In genomic region chr1:26721669-26722355, GRCh38 we compare ENCODE assay signal across 10 cellular contexts. TPM values are rescaled to one million over a fixed set of nuclear protein-coding genes. Genes with fewer than 3 reads are reported as not detected.
DNase-seq lines count a peak whose midpoint lies in the region; ATAC-seq and TF ChIP-seq lines count a peak whose summit lies in the region.
"Had no signal": no experiment of that assay in that cellular context is flagged by ENCODE, and none has a peak within 500 bp of the region (broad histone marks: within the 10 kb centered on the region; RNA-seq: fewer than 3 reads in every experiment).

No MANE protein-coding gene starts in this region.

- peak overlapping the region; percentile 60 to 67 for H3K4me3 Mint-ChIP-seq in activated T-cell treated with anti-CD3 and anti-CD28 coated beads, Interleukin-2, amount 50 U/mL, for 72 hours
- H3K4me3 Mint-ChIP-seq in stimulated activated naive CD8-positive, alpha-beta T cell treated with anti-CD3 and anti-CD28 coated beads, Interleukin-15, amount 100 ng/mL, for 72 hours: peak overlapping the region; percentile 48 to 72

- no peaks in the 10 kb centered on the region for H3K9me3 ChIP-seq in RWPE2 (ENCODE audit: severe bottlenecking)
- H3K9me3 ChIP-seq in upper lobe of right lung: no peaks in the 10 kb centered on the region
- H3K9me3 ChIP-seq in testis: no peaks in the 10 kb centered on the region
- H3K9me3 ChIP-seq: pancreas had no signal

- peak in 1 of 2 donors; percentile 38 for DNase-seq in activated T-cell treated with anti-CD3 and anti-CD28 coated beads, Interleukin-2, amount 50 U/mL, for 72 hours
- DNase-seq in activated T-cell treated with anti-CD3 and anti-CD28 coated beads, Interleukin-2, amount 50 U/mL, for 48 hours: no peak
- DNase-seq in RWPE2 (ENCODE audit: low spot score): no peak
- peak; percentile 28 for DNase-seq in central memory CD4-positive, alpha-beta T cell
- no peak for DNase-seq in stimulated activated naive CD8-positive, alpha-beta T cell treated with anti-CD3 and anti-CD28 coated beads, Interleukin-15, amount 100 ng/mL, for 72 hours
- no peak for DNase-seq in upper lobe of right lung
- DNase-seq in testis: no peak
- no peak for DNase-seq in NCI-H1417 treated with DMSO at 0.1 percent for 48 hours (lab: John Stamatoyannopoulos, UW)
- DNase-seq: NCI-H1417, pancreas had no signal

- intact Hi-C loops in upper lobe of right lung (cut with DNase I) (no loop called here), testis (cut with DNase I; ENCODE audit: low total_unique reads) (no loop called here)

- H3K4me1 Mint-ChIP-seq in activated T-cell treated with anti-CD3 and anti-CD28 coated beads, Interleukin-2, amount 50 U/mL, for 72 hours (ENCODE audit: low read depth): peaks cover 81% of the 10 kb centered on the region
- peaks cover 93% of the 10 kb centered on the region for H3K4me1 Mint-ChIP-seq in stimulated activated naive CD8-positive, alpha-beta T cell treated with anti-CD3 and anti-CD28 coated beads, Interleukin-15, amount 100 ng/mL, for 72 hours

- H3K4me3 ChIP-seq in RWPE2 (ENCODE audit: severe bottlenecking) (no peak overlapping the region), upper lobe of right lung (no peak overlapping the region), testis (no peak overlapping the region)
- H3K4me3 ChIP-seq: pancreas had no signal

- peaks cover 0 to 7% of the 10 kb centered on the region in 2 donors for H3K36me3 Mint-ChIP-seq in activated T-cell treated with anti-CD3 and anti-CD28 coated beads, Interleukin-2, amount 50 U/mL, for 72 hours (ENCODE audit: insufficient read depth in 2 of 2)

- no peaks in the 10 kb centered on the region for H3K27me3 ChIP-seq in RWPE2 (ENCODE audit: insufficient read depth, poor library complexity, severe bottlenecking)
- H3K27me3 ChIP-seq in upper lobe of right lung: no peaks in the 10 kb centered on the region
- H3K27me3 ChIP-seq in testis: no peaks in the 10 kb centered on the region
- H3K27me3 ChIP-seq: pancreas had no signal

- no peak for TF ChIP-seq CTCF in RWPE2 (IDR thresholded peaks at IDR 0.05; ENCODE audit: poor library complexity, severe bottlenecking)
- no peak for TF ChIP-seq CTCF in upper lobe of right lung (IDR thresholded peaks at IDR 0.05)
- TF ChIP-seq CTCF in testis (IDR thresholded peaks at IDR 0.05): no peak

- WGBS in testis, 2 donors: 93 to 94% methylated on average over 2 of the region's 2 CpGs

- peak overlapping the region; percentile 52 for H3K27ac ChIP-seq in RWPE2 (ENCODE audit: poor library complexity, severe bottlenecking)
- H3K27ac ChIP-seq in upper lobe of right lung: no peak overlapping the region
- no peak overlapping the region for H3K27ac ChIP-seq in testis

- H3K27me3 Mint-ChIP-seq in activated T-cell treated with anti-CD3 and anti-CD28 coated beads, Interleukin-2, amount 50 U/mL, for 72 hours (ENCODE audit: low read depth): no peaks in the 10 kb centered on the region
- no peaks in the 10 kb centered on the region for H3K27me3 Mint-ChIP-seq in stimulated activated naive CD8-positive, alpha-beta T cell treated with anti-CD3 and anti-CD28 coated beads, Interleukin-15, amount 100 ng/mL, for 72 hours

- H3K4me1 ChIP-seq in RWPE2 (ENCODE audit: insufficient read depth, poor library complexity, severe bottlenecking): peaks cover 35% of the 10 kb centered on the region
- H3K4me1 ChIP-seq in upper lobe of right lung: peaks cover 95% of the 10 kb centered on the region
- H3K4me1 ChIP-seq in testis: peaks cover 43% of the 10 kb centered on the region

- TF ChIP-seq POLR2A in testis (IDR thresholded peaks at IDR 0.05): no peak

- peak; percentile 94 for ATAC-seq in activated T-cell treated with anti-CD3 and anti-CD28 coated beads, Interleukin-2, amount 50 U/mL, for 72 hours (replicated peaks in 1 of 2)
- ATAC-seq in RWPE2 (ENCODE audit: low read depth) (no peak), upper lobe of right lung (no peak)
- peak; percentile 91 for ATAC-seq in stimulated activated naive CD8-positive, alpha-beta T cell treated with anti-CD3 and anti-CD28 coated beads, Interleukin-15, amount 100 ng/mL, for 72 hours
- ATAC-seq: pancreas had no signal

- H3K36me3 ChIP-seq in RWPE2 (ENCODE audit: low read depth): peaks cover 25% of the 10 kb centered on the region
- H3K36me3 ChIP-seq in upper lobe of right lung: no peaks in the 10 kb centered on the region
- no peaks in the 10 kb centered on the region for H3K36me3 ChIP-seq in testis (ENCODE audit: low read depth, missing control alignments)
- H3K36me3 ChIP-seq: pancreas had no signal

- peak overlapping the region; percentile 50 for H3K27ac Mint-ChIP-seq in activated T-cell treated with anti-CD3 and anti-CD28 coated beads, Interleukin-2, amount 50 U/mL, for 72 hours
- peak overlapping the region in 1 of 2 donors; percentile 49 for H3K27ac Mint-ChIP-seq in stimulated activated naive CD8-positive, alpha-beta T cell treated with anti-CD3 and anti-CD28 coated beads, Interleukin-15, amount 100 ng/mL, for 72 hours

- H3K9me3 Mint-ChIP-seq in activated T-cell treated with anti-CD3 and anti-CD28 coated beads, Interleukin-2, amount 50 U/mL, for 72 hours: no peaks in the 10 kb centered on the region
- no peaks in the 10 kb centered on the region for H3K9me3 Mint-ChIP-seq in stimulated activated naive CD8-positive, alpha-beta T cell treated with anti-CD3 and anti-CD28 coated beads, Interleukin-15, amount 100 ng/mL, for 72 hours

RNA-seq across cellular contexts. Expression of gene ARID1A, which starts 26.0 kb away (rescaled TPM):
- 10 to 100 TPM; 95.1 to 97.3 TPM for total RNA-seq in activated T-cell treated with anti-CD3 and anti-CD28 coated beads, Interleukin-2, amount 50 U/mL, for 72 hours
- total RNA-seq in upper lobe of right lung: 64.3 TPM
- 100 to 1,000 TPM; 106 to 119 TPM for total RNA-seq in testis
- polyA plus RNA-seq in testis (ENCODE audit: insufficient read depth, low read depth, low replicate concordance): 53.7 TPM

Comparison
In these comparisons a context has a peak if more than half of its experiments do, and no peak if none do; other contexts are left out.
1. ATAC-seq: peak in activated T-cell treated with anti-CD3 and anti-CD28 coated beads, Interleukin-2, amount 50 U/mL, for 72 hours (2 of 2) and stimulated activated naive CD8-positive, alpha-beta T cell treated with anti-CD3 and anti-CD28 coated beads, Interleukin-15, amount 100 ng/mL, for 72 hours (single experiment); none in RWPE2 (single experiment) and upper lobe of right lung (single experiment).